ENCODE assay signal across 40 cellular contexts in genomic region chrX:125288343-125288742, GRCh38. TPM values are rescaled to one million over a fixed set of nuclear protein-coding genes. Genes with fewer than 3 reads are reported as not detected.
"Had no signal": no experiment of that assay in that cellular context is flagged by ENCODE, and none has a peak within 500 bp of the region (broad histone marks: within the 10 kb centered on the region; RNA-seq: fewer than 3 reads in every experiment).

No MANE protein-coding gene starts in this region.

- H3K9me3 ChIP-seq: adrenal gland, body of pancreas, breast epithelium had no signal

- H3K4me1 Mint-ChIP-seq: activated B cell treated with CpG ODN at 0.5 μM for 24 hours; activated CD4-positive, alpha-beta T cell treated with anti-CD3 and anti-CD28 coated beads, Interleukin-2, amount 10 ng/mL, durations not matched to agents 24 days and 14 days; activated T-helper 17 cell treated with anti-CD3 and anti-CD28 coated beads, Interleukin-2, amount 50 U/mL, for 72 hours; central memory CD8-positive, alpha-beta T cell had no signal

- H3K4me1 ChIP-seq: adrenal gland, body of pancreas, breast epithelium had no signal

- H3K9me3 Mint-ChIP-seq: activated B cell treated with CpG ODN at 0.5 μM for 24 hours; activated CD4-positive, alpha-beta memory T cell treated with anti-CD3 and anti-CD28 coated beads for 36 hours; activated CD4-positive, alpha-beta T cell treated with anti-CD3 and anti-CD28 coated beads, Interleukin-2, amount 10 ng/mL, durations not matched to agents 24 days and 14 days; activated CD8-positive, alpha-beta T cell treated with anti-CD3 and anti-CD28 coated beads for 36 hours; activated naive CD4-positive, alpha-beta T cell treated with anti-CD3 and anti-CD28 coated beads for 36 hours; activated naive CD4-positive, alpha-beta T cell treated with anti-CD3 and anti-CD28 coated beads, Interleukin-2, amount 50 U/mL, for 72 hours; activated naive CD8-positive, alpha-beta T cell treated with anti-CD3 and anti-CD28 coated beads for 36 hours; activated T-cell treated with anti-CD3 and anti-CD28 coated beads, Interleukin-2, amount 50 U/mL, for 4 hours; activated T-cell treated with anti-CD3 and anti-CD28 coated beads, Interleukin-2, amount 50 U/mL, for 72 hours; activated T-helper 1 cell treated with anti-CD3 and anti-CD28 coated beads, Interleukin-12 subunit alpha, Interleukin-12 subunit beta, Interleukin-2, Interleukin-4 antibody, amounts not matched to agents 30 ng/mL and 10 ng/mL and 1 ng/mL, durations not matched to agents 14 hours and 24 hours and 36 hours; activated T-helper 17 cell treated with anti-CD3 and anti-CD28 coated beads, Interleukin-2, amount 50 U/mL, for 72 hours; central memory CD8-positive, alpha-beta T cell; T-helper 1 cell treated with Interleukin-12 subunit alpha and Interleukin-12 subunit beta and Interleukin-4 antibody, amounts not matched to agents 30 μg/mL and 1 μg/mL, for 36 hours; T-helper 2 cell treated with Interferon-gamma antibody and Interleukin-4, amounts not matched to agents 5 μg/mL and 100 μg/mL, for 36 hours had no signal

- H3K27me3 Mint-ChIP-seq: activated B cell treated with CpG ODN at 0.5 μM for 24 hours; activated CD4-positive, alpha-beta memory T cell treated with anti-CD3 and anti-CD28 coated beads for 36 hours; activated CD4-positive, alpha-beta T cell treated with anti-CD3 and anti-CD28 coated beads, Interleukin-2, amount 10 ng/mL, durations not matched to agents 24 days and 14 days; activated CD8-positive, alpha-beta T cell treated with anti-CD3 and anti-CD28 coated beads for 36 hours; activated naive CD8-positive, alpha-beta T cell treated with anti-CD3 and anti-CD28 coated beads for 36 hours; activated T-helper 17 cell treated with anti-CD3 and anti-CD28 coated beads, Interleukin-2, amount 50 U/mL, for 72 hours; central memory CD8-positive, alpha-beta T cell had no signal

- H3K27ac ChIP-seq: adrenal gland, body of pancreas, brain microvascular endothelial cell, breast epithelium, VCaP had no signal

- H3K36me3 Mint-ChIP-seq: activated CD4-positive, alpha-beta memory T cell treated with anti-CD3 and anti-CD28 coated beads for 36 hours; activated naive CD4-positive, alpha-beta T cell treated with anti-CD3 and anti-CD28 coated beads, Interleukin-2, amount 50 U/mL, for 72 hours; activated naive CD8-positive, alpha-beta T cell treated with anti-CD3 and anti-CD28 coated beads for 36 hours had no signal

- H3K36me3 ChIP-seq: adrenal gland, brain microvascular endothelial cell, breast epithelium had no signal

- H3K4me3 Mint-ChIP-seq: activated B cell treated with CpG ODN at 0.5 μM for 24 hours; activated CD4-positive, alpha-beta memory T cell treated with anti-CD3 and anti-CD28 coated beads for 36 hours; activated CD4-positive, alpha-beta T cell treated with anti-CD3 and anti-CD28 coated beads, Interleukin-2, amount 10 ng/mL, durations not matched to agents 24 days and 14 days; activated CD8-positive, alpha-beta T cell treated with anti-CD3 and anti-CD28 coated beads for 36 hours; activated naive CD4-positive, alpha-beta T cell treated with anti-CD3 and anti-CD28 coated beads for 36 hours; activated naive CD8-positive, alpha-beta T cell treated with anti-CD3 and anti-CD28 coated beads for 36 hours; activated T-cell treated with anti-CD3 and anti-CD28 coated beads, Interleukin-2, amount 50 U/mL, for 4 hours; activated T-cell treated with anti-CD3 and anti-CD28 coated beads, Interleukin-2, amount 50 U/mL, for 72 hours; activated T-helper 1 cell treated with anti-CD3 and anti-CD28 coated beads, Interleukin-12 subunit alpha, Interleukin-12 subunit beta, Interleukin-2, Interleukin-4 antibody, amounts not matched to agents 30 ng/mL and 10 ng/mL and 1 ng/mL, durations not matched to agents 14 hours and 24 hours and 36 hours; activated T-helper 17 cell treated with anti-CD3 and anti-CD28 coated beads, Interleukin-2, amount 50 U/mL, for 72 hours; central memory CD8-positive, alpha-beta T cell; T-helper 1 cell treated with Interleukin-12 subunit alpha and Interleukin-12 subunit beta and Interleukin-4 antibody, amounts not matched to agents 30 μg/mL and 1 μg/mL, for 36 hours; T-helper 2 cell treated with Interferon-gamma antibody and Interleukin-4, amounts not matched to agents 5 μg/mL and 100 μg/mL, for 36 hours had no signal

- H3K27ac Mint-ChIP-seq: activated B cell treated with CpG ODN at 0.5 μM for 24 hours; activated CD4-positive, alpha-beta memory T cell treated with anti-CD3 and anti-CD28 coated beads for 36 hours; activated CD4-positive, alpha-beta T cell treated with anti-CD3 and anti-CD28 coated beads, Interleukin-2, amount 10 ng/mL, durations not matched to agents 24 days and 14 days; activated CD8-positive, alpha-beta T cell treated with anti-CD3 and anti-CD28 coated beads for 36 hours; activated naive CD4-positive, alpha-beta T cell treated with anti-CD3 and anti-CD28 coated beads for 36 hours; activated naive CD4-positive, alpha-beta T cell treated with anti-CD3 and anti-CD28 coated beads, Interleukin-2, amount 50 U/mL, for 72 hours; activated naive CD8-positive, alpha-beta T cell treated with anti-CD3 and anti-CD28 coated beads for 36 hours; activated T-cell treated with anti-CD3 and anti-CD28 coated beads, Interleukin-2, amount 50 U/mL, for 72 hours; activated T-helper 1 cell treated with anti-CD3 and anti-CD28 coated beads, Interleukin-12 subunit alpha, Interleukin-12 subunit beta, Interleukin-2, Interleukin-4 antibody, amounts not matched to agents 30 ng/mL and 10 ng/mL and 1 ng/mL, durations not matched to agents 14 hours and 24 hours and 36 hours; activated T-helper 17 cell treated with anti-CD3 and anti-CD28 coated beads, Interleukin-2, amount 50 U/mL, for 72 hours; T-helper 1 cell treated with Interleukin-12 subunit alpha and Interleukin-12 subunit beta and Interleukin-4 antibody, amounts not matched to agents 30 μg/mL and 1 μg/mL, for 36 hours; T-helper 2 cell treated with Interferon-gamma antibody and Interleukin-4, amounts not matched to agents 5 μg/mL and 100 μg/mL, for 36 hours had no signal

- H3K27me3 ChIP-seq: adrenal gland, body of pancreas, brain microvascular endothelial cell, breast epithelium had no signal

- FAIRE-seq: astrocyte, TTC549 had no signal

- ATAC-seq: activated CD8-positive, alpha-beta T cell treated with anti-CD3 and anti-CD28 coated beads for 36 hours; activated naive CD4-positive, alpha-beta T cell treated with anti-CD3 and anti-CD28 coated beads, Interleukin-2, amount 50 U/mL, for 72 hours; activated T-cell treated with anti-CD3 and anti-CD28 coated beads, Interleukin-2, amount 50 U/mL, for 4 hours; activated T-cell treated with anti-CD3 and anti-CD28 coated beads, Interleukin-2, amount 50 U/mL, for 72 hours; activated T-helper 17 cell treated with anti-CD3 and anti-CD28 coated beads, Interleukin-2, amount 50 U/mL, for 72 hours; body of pancreas had no signal

- H3K4me3 ChIP-seq: adrenal gland, body of pancreas, breast epithelium had no signal

- DNase-seq: activated B cell treated with CpG ODN at 0.5 μM for 24 hours; activated CD4-positive, alpha-beta memory T cell treated with anti-CD3 and anti-CD28 coated beads for 36 hours; activated CD4-positive, alpha-beta T cell treated with anti-CD3 and anti-CD28 coated beads for 4 hours; activated CD4-positive, alpha-beta T cell treated with anti-CD3 and anti-CD28 coated beads, Interleukin-2, amount 10 ng/mL, durations not matched to agents 24 days and 14 days; activated CD4-positive, alpha-beta T cell treated with anti-CD3 and anti-CD28 coated beads, Interleukin-2, amount 50 U/mL, for 1 hour; activated CD4-positive, alpha-beta T cell treated with anti-CD3 and anti-CD28 coated beads, Interleukin-2, amount 50 U/mL, for 4 hours; activated CD4-positive, CD25-positive, alpha-beta regulatory T cell treated with anti-CD3 and anti-CD28 coated beads, Interleukin-2, amount 50 U/mL, for 72 hours; activated CD8-positive, alpha-beta memory T cell treated with anti-CD3 and anti-CD28 coated beads, Interleukin-2, amount 50 U/mL, for 4 hours; activated CD8-positive, alpha-beta T cell treated with anti-CD3 and anti-CD28 coated beads for 36 hours; activated effector memory CD4-positive, alpha-beta T cell treated with anti-CD3 and anti-CD28 coated beads, Interleukin-2, amount 50 U/mL, for 16 hours; activated gamma-delta T cell treated with Interleukin-2 at 50 U/mL for 16 hours; activated naive CD4-positive, alpha-beta T cell; activated naive CD4-positive, alpha-beta T cell treated with anti-CD3 and anti-CD28 coated beads for 36 hours; activated naive CD4-positive, alpha-beta T cell treated with anti-CD3 and anti-CD28 coated beads, Interleukin-2, amount 50 U/mL, for 16 hours; activated naive CD8-positive, alpha-beta T cell treated with anti-CD3 and anti-CD28 coated beads for 36 hours; activated T-cell treated with anti-CD3 and anti-CD28 coated beads for 4 hours; activated T-cell treated with anti-CD3 and anti-CD28 coated beads, Interleukin-2, amount 50 U/mL, for 1 hour; activated T-cell treated with anti-CD3 and anti-CD28 coated beads, Interleukin-2, amount 50 U/mL, for 4 hours; activated T-cell treated with anti-CD3 and anti-CD28 coated beads, Interleukin-2, amount 50 U/mL, for 72 hours; adrenal gland; amniotic stem cell; body of pancreas; brain microvascular endothelial cell; T-helper 1 cell; T-helper 2 cell; T-helper 9 cell had no signal

RNA-seq across cellular contexts. Expression of gene TEX13C, which starts 31.3 kb away (rescaled TPM):
- total RNA-seq: activated B cell treated with CpG ODN at 0.5 μM for 24 hours; activated CD4-positive, alpha-beta memory T cell treated with anti-CD3 and anti-CD28 coated beads for 36 hours; activated CD4-positive, alpha-beta T cell treated with anti-CD3 and anti-CD28 coated beads, Interleukin-2, amount 10 ng/mL, durations not matched to agents 24 days and 14 days; activated CD8-positive, alpha-beta memory T cell treated with anti-CD3 and anti-CD28 coated beads for 36 hours; activated CD8-positive, alpha-beta T cell treated with anti-CD3 and anti-CD28 coated beads for 36 hours; activated naive CD4-positive, alpha-beta T cell treated with anti-CD3 and anti-CD28 coated beads for 36 hours; activated naive CD4-positive, alpha-beta T cell treated with anti-CD3 and anti-CD28 coated beads, Interleukin-2, amount 50 U/mL, for 72 hours; activated naive CD8-positive, alpha-beta T cell treated with anti-CD3 and anti-CD28 coated beads for 36 hours; activated T-cell treated with anti-CD3 and anti-CD28 coated beads, Interleukin-2, amount 50 U/mL, for 4 hours; activated T-cell treated with anti-CD3 and anti-CD28 coated beads, Interleukin-2, amount 50 U/mL, for 72 hours; activated T-helper 1 cell treated with anti-CD3 and anti-CD28 coated beads, Interleukin-12 subunit alpha, Interleukin-12 subunit beta, Interleukin-2, Interleukin-4 antibody, amounts not matched to agents 30 ng/mL and 10 ng/mL and 1 ng/mL, durations not matched to agents 14 hours and 24 hours and 36 hours; activated T-helper 17 cell treated with anti-CD3 and anti-CD28 coated beads, Interleukin-2, amount 50 U/mL, for 72 hours; adrenal gland; aorta; astrocyte; body of pancreas; breast epithelium; cardiac septum; cerebellum had no signal
- polyA plus RNA-seq: adrenal gland, aorta had no signal
